Comparison of ENCODE assay signal across 1 cellular context in genomic region chr17:48615212-48615962, GRCh38.
TF ChIP-seq lines count a peak whose summit lies in the region.

TSS of gene HOXB8 (minus strand) at chr17:48615292. CDS start at chr17:48614704, 588 bp downstream.

TF ChIP-seq in SK-N-SH, 30 proteins besides CTCF, POLR2A, EP300 and RAD21 (continued from another document):
- TF ChIP-seq, protein P1, sequence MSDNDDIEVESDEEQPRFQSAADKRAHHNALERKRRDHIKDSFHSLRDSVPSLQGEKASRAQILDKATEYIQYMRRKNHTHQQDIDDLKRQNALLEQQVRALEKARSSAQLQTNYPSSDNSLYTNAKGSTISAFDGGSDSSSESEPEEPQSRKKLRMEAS (IDR thresholded peaks at IDR 0.05; ENCODE audit: low read depth) = no peak
